7 cellular contexts compared by ENCODE assay signal in genomic region chr1:11904156-11904555, GRCh38. TPM values are rescaled to one million over a fixed set of nuclear protein-coding genes. Genes with fewer than 3 reads are reported as not detected.
"Had no signal": no experiment of that assay in that cellular context is flagged by ENCODE, and none has a peak within 500 bp of the region (broad histone marks: within the 10 kb centered on the region; RNA-seq: fewer than 3 reads in every experiment).

No MANE protein-coding gene starts in this region.

RNA-seq across cellular contexts. Expression of gene NPPB, which starts 45.4 kb away (rescaled TPM):
- total RNA-seq: LHCN-M2, MCF 10A, NCI-H460, OCI-LY7, PC-9, RPMI7951, SK-MEL-5 had no signal

RNA-seq across cellular contexts. Expression of gene NPPA, which starts 56.6 kb away (rescaled TPM):
- total RNA-seq: LHCN-M2, MCF 10A, NCI-H460, OCI-LY7, PC-9, RPMI7951, SK-MEL-5 had no signal
